Comparison of ENCODE assay signal across 15 cellular contexts in the genomic region with DNA sequence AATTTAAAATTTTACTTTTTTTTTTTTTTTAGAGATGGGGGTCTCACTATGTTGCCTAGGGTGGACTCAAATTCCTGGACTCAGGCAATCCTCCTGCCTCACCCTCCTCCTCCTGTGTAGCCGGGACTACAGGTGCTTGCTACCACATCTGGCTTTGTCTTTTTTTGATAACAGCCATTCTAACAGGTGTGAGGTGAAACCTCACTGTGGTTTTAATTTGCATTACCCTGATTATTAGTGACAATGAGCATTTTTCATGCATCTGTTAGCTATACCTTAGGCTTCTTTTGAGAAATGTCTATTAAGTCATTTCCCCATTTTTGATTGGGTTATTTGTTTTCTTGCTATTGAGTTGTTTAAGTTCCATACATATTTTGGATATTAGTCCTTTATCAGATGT.
DNase-seq lines count a peak whose midpoint lies in the region; ATAC-seq lines count a peak whose summit lies in the region.
"Had no signal": no experiment of that assay in that cellular context is flagged by ENCODE, and none has a peak within 500 bp of the region (broad histone marks: within the 10 kb centered on the region; RNA-seq: fewer than 3 reads in every experiment).

No MANE protein-coding gene starts in this region.

- ATAC-seq in GM18858 (IDR thresholded peaks at IDR 0.05; ENCODE audit: unreplicated experiment), result peak; percentile 89
- ATAC-seq in GM21390 (IDR thresholded peaks at IDR 0.05; ENCODE audit: unreplicated experiment), result peak; percentile 96
- peak; percentile 80 for ATAC-seq in HG02885 (IDR thresholded peaks at IDR 0.05; ENCODE audit: poor library complexity, unreplicated experiment)
- peak; percentile 88 for ATAC-seq in HG03469 (IDR thresholded peaks at IDR 0.05; ENCODE audit: unreplicated experiment)
- ATAC-seq in activated CD4-positive, CD25-positive, alpha-beta regulatory T cell treated with anti-CD3 and anti-CD28 coated beads, Interleukin-2, amount 50 U/mL, for 24 hours, result no peak

- peaks cover 30% of the 10 kb centered on the region for H3K36me3 ChIP-seq in SJCRH30
- H3K36me3 ChIP-seq: neural progenitor cell, sigmoid colon had no signal

- no peaks in the 10 kb centered on the region for H3K4me1 ChIP-seq in SJCRH30
- H3K4me1 ChIP-seq: neural progenitor cell, sigmoid colon had no signal

- no peak overlapping the region for H3K27ac ChIP-seq in SJCRH30
- H3K27ac ChIP-seq: neural progenitor cell, sigmoid colon had no signal

- peaks cover 2% of the 10 kb centered on the region; the same call in 1 of the 2 replicates for H3K9me3 ChIP-seq in SJCRH30 (replicated peaks)
- H3K9me3 ChIP-seq: sigmoid colon had no signal

- H3K27me3 ChIP-seq in SJCRH30, result no peaks in the 10 kb centered on the region
- H3K27me3 ChIP-seq: neural progenitor cell, sigmoid colon had no signal

- DNase-seq in activated CD4-positive, alpha-beta T cell treated with anti-CD3 and anti-CD28 coated beads, Interleukin-2, amount 50 U/mL, for 48 hours, result no peak
- DNase-seq in dermis blood vessel endothelial cell (no peak), SJCRH30 (no peak)
- DNase-seq: activated B cell treated with CpG ODN at 0.5 μM for 24 hours; activated T-cell treated with anti-CD3 and anti-CD28 coated beads, Interleukin-2, amount 50 U/mL, for 1 hour; cortex of kidney; NCI-H187; sigmoid colon had no signal

- no peak overlapping the region for H3K4me3 ChIP-seq in SJCRH30
- H3K4me3 ChIP-seq: lung, neural progenitor cell, sigmoid colon had no signal

Comparison
In these comparisons a context has a peak if more than half of its experiments do, and no peak if none do; other contexts are left out.
1. ATAC-seq: peak in GM18858 (single experiment), GM21390 (single experiment), HG02885 (single experiment) and HG03469 (single experiment); none in activated CD4-positive, CD25-positive, alpha-beta regulatory T cell treated with anti-CD3 and anti-CD28 coated beads, Interleukin-2, amount 50 U/mL, for 24 hours (0 of 2).